ENCODE assay signal across 17 cellular contexts in the genomic region with DNA sequence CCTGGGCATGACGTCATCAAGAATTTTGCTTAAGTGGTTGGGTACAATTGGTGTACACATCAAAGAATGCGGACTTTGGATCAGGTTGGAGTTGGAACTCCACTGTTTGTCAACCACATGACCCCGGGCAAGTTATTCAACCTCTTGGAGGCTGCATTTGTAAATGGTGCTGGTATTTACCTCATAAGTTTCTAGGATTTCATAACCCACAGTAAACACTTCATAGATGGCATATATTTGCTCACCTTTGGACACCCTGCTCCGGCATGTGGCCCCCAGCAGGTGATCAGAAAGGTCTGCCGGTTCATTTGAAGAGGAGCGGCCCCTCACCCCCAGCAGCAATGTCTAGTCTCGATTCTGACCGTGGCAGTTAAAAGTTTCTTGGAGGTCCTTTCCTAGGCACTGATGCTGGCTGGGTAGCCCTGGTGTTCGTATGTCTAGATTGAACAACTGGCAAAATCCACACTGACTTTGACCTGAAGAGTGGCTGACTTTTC.
DNase-seq lines count a peak whose midpoint lies in the region; ATAC-seq and TF ChIP-seq lines count a peak whose summit lies in the region.
"Had no signal": no experiment of that assay in that cellular context is flagged by ENCODE, and none has a peak within 500 bp of the region (broad histone marks: within the 10 kb centered on the region; RNA-seq: fewer than 3 reads in every experiment).

No MANE protein-coding gene starts in this region.

- peaks cover 18% of the 10 kb centered on the region for H3K36me3 Mint-ChIP-seq in activated CD4-positive, alpha-beta T cell treated with anti-CD3 and anti-CD28 coated beads, Interleukin-2, amount 10 ng/mL, durations not matched to agents 24 days and 14 days (ENCODE audit: low read depth)
- H3K36me3 Mint-ChIP-seq: activated naive CD8-positive, alpha-beta T cell; natural killer cell had no signal

- no peaks in the 10 kb centered on the region for H3K9me3 Mint-ChIP-seq in activated CD4-positive, alpha-beta T cell treated with anti-CD3 and anti-CD28 coated beads, Interleukin-2, amount 10 ng/mL, durations not matched to agents 24 days and 14 days
- H3K9me3 Mint-ChIP-seq: central memory CD8-positive, alpha-beta T cell; natural killer cell; T-cell had no signal

- ATAC-seq in foreskin keratinocyte (no peak), HG02798 (IDR thresholded peaks at IDR 0.05; ENCODE audit: poor library complexity, unreplicated experiment) (no peak)
- ATAC-seq: natural killer cell, T-cell had no signal

- H3K4me1 ChIP-seq in foreskin keratinocyte, result no peaks in the 10 kb centered on the region
- H3K4me1 ChIP-seq: tibial artery had no signal

- no peaks in the 10 kb centered on the region for H3K27me3 Mint-ChIP-seq in activated CD4-positive, alpha-beta T cell treated with anti-CD3 and anti-CD28 coated beads, Interleukin-2, amount 10 ng/mL, durations not matched to agents 24 days and 14 days
- H3K27me3 Mint-ChIP-seq: activated naive CD8-positive, alpha-beta T cell; central memory CD8-positive, alpha-beta T cell; T-cell had no signal

- intact Hi-C loops in activated CD4-positive, alpha-beta T cell treated with anti-CD3 and anti-CD28 coated beads, Interleukin-2, amount 10 ng/mL, durations not matched to agents 24 days and 14 days (cut with micrococcal nuclease), result no loop called here

- H3K27ac Mint-ChIP-seq in activated CD4-positive, alpha-beta T cell treated with anti-CD3 and anti-CD28 coated beads, Interleukin-2, amount 10 ng/mL, durations not matched to agents 24 days and 14 days, result no peak overlapping the region
- H3K27ac Mint-ChIP-seq: natural killer cell, T-cell had no signal

- no peaks in the 10 kb centered on the region for H3K27me3 ChIP-seq in foreskin keratinocyte
- H3K27me3 ChIP-seq: tibial artery had no signal

- H3K4me3 ChIP-seq in LNCaP clone FGC (ENCODE audit: low read depth, low read length), result no peak overlapping the region
- H3K4me3 ChIP-seq: tibial artery had no signal

- DNase-seq in LNCaP clone FGC (ENCODE audit: low read depth) (peak; percentile 34), amniotic epithelial cell (ENCODE audit: low read depth) (peak; percentile 32), foreskin keratinocyte (peak; percentile 11 to 52), renal cortical epithelial cell (ENCODE audit: low read depth) (peak; percentile 89)
- DNase-seq in stimulated activated CD4-positive, alpha-beta T cell treated with anti-CD3 and anti-CD28 coated beads, Interleukin-12 subunit alpha, Interleukin-12 subunit beta, amount 100 ng/mL, for 4 hours, result no peak
- no peak for DNase-seq in activated CD4-positive, alpha-beta T cell treated with anti-CD3 and anti-CD28 coated beads, Interleukin-2, amount 10 ng/mL, durations not matched to agents 24 days and 14 days
- DNase-seq: activated CD8-positive, alpha-beta memory T cell treated with anti-CD3 and anti-CD28 coated beads, Interleukin-2, amount 50 U/mL, for 4 hours; C1 segment of cervical spinal cord; natural killer cell; NCI-H1092 treated with DMSO at 0.1 percent for 48 hours; NCI-H526 treated with DMSO at 0.1 percent for 48 hours; stimulated activated CD4-positive, alpha-beta T cell treated with anti-CD3 and anti-CD28 coated beads, Interleukin-1b, Interleukin-23, amount 100 ng/mL, for 48 hours; T-cell; tibial artery had no signal

- H3K27ac ChIP-seq in foreskin keratinocyte, result no peak overlapping the region
- H3K27ac ChIP-seq: tibial artery had no signal

- H3K4me3 Mint-ChIP-seq in activated CD4-positive, alpha-beta T cell treated with anti-CD3 and anti-CD28 coated beads, Interleukin-2, amount 10 ng/mL, durations not matched to agents 24 days and 14 days, result no peak overlapping the region
- H3K4me3 Mint-ChIP-seq: activated naive CD8-positive, alpha-beta T cell; central memory CD8-positive, alpha-beta T cell; natural killer cell had no signal

- H3K4me1 Mint-ChIP-seq in activated CD4-positive, alpha-beta T cell treated with anti-CD3 and anti-CD28 coated beads, Interleukin-2, amount 10 ng/mL, durations not matched to agents 24 days and 14 days, result no peaks in the 10 kb centered on the region
- H3K4me1 Mint-ChIP-seq: central memory CD8-positive, alpha-beta T cell; natural killer cell had no signal

- TF ChIP-seq CTCF in LNCaP clone FGC (IDR thresholded peaks at IDR 0.05; ENCODE audit: control insufficient read depth, extremely low read depth, insufficient read depth), result no peak
- no peak for TF ChIP-seq CTCF in foreskin keratinocyte (conservative IDR thresholded peaks at IDR 0.05)

Comparison
In these comparisons a context has a peak if more than half of its experiments do, and no peak if none do; other contexts are left out.
1. DNase-seq: peak in LNCaP clone FGC (single experiment), amniotic epithelial cell (single experiment), foreskin keratinocyte (2 of 2) and renal cortical epithelial cell (single experiment); none in stimulated activated CD4-positive, alpha-beta T cell treated with anti-CD3 and anti-CD28 coated beads, Interleukin-12 subunit alpha, Interleukin-12 subunit beta, amount 100 ng/mL, for 4 hours (single experiment) and activated CD4-positive, alpha-beta T cell treated with anti-CD3 and anti-CD28 coated beads, Interleukin-2, amount 10 ng/mL, durations not matched to agents 24 days and 14 days (single experiment).